ENCODE assay signal across 12 cellular contexts in the genomic region with DNA sequence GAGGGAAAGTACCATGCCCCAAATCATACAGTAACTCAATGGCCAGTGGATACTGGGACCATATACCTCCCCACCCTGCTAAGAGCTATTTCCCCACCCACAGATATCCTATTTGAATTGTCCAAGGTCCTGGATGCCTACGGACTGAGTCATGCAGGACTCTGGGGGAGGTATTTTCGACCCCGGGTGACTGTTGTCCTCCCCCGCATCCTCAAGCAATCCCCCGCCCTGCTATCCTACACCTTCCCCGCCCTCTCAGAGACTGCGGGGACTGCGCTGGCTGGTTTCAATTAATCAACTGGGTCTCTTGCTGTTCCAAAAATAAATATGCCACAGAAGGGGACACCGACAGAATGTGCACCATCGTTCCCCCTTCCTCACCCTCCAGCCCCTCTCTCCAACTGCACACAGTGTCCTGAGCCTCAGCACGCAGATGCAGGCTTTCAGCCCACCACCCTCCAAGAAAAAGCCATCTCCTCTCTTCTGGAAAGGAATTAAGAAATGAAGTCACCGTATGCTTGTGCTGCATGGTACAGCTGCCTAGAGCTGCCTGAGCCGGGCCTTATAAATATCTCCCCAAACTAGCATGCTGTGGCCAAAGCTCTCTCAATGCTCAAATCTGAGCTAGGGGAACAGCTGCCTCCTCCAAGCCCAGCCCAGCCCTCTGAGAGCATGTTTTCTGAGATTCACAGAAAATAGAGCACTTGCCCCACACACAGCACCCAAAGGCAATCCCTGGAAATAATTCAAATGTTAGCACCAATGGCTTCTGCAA. TPM values are rescaled to one million over a fixed set of nuclear protein-coding genes. Genes with fewer than 3 reads are reported as not detected.
A peak's percentile ranks its signal among the peaks of the same experiment; 100 is the strongest.
DNase-seq lines count a peak whose midpoint lies in the region; ATAC-seq and TF ChIP-seq lines count a peak whose summit lies in the region.
"Had no signal": no experiment of that assay in that cellular context is flagged by ENCODE, and none has a peak within 500 bp of the region (broad histone marks: within the 10 kb centered on the region; RNA-seq: fewer than 3 reads in every experiment).

No MANE protein-coding gene starts in this region.

- no peaks in the 10 kb centered on the region for H3K36me3 Mint-ChIP-seq in activated T-helper 17 cell treated with anti-CD3 and anti-CD28 coated beads, Interleukin-2, amount 50 U/mL, for 72 hours (ENCODE audit: low read depth)
- H3K36me3 Mint-ChIP-seq: memory B cell had no signal

- no CpG with 5 or more reads among the region's 13 CpGs for WGBS in neuronal stem cell (ENCODE audit: extremely low coverage in 2 of 2, insufficient read length in 2 of 2, insufficient replicate concordance in 1 of 2), 2 donors

- H3K4me3 Mint-ChIP-seq in activated T-helper 17 cell treated with anti-CD3 and anti-CD28 coated beads, Interleukin-2, amount 50 U/mL, for 72 hours, result no peak overlapping the region
- H3K4me3 Mint-ChIP-seq: memory B cell; stimulated activated naive CD8-positive, alpha-beta T cell treated with anti-CD3 and anti-CD28 coated beads, Interleukin-15, amount 100 ng/mL, for 72 hours had no signal

- DNase-seq in GM03348 (ENCODE audit: low spot score), result peak; percentile 89
- peak; percentile 84 for DNase-seq in RWPE1 (ENCODE audit: low spot score)
- DNase-seq in fibroblast of the aortic adventitia (ENCODE audit: low read depth), result peak; percentile 84
- peak; percentile 67 for DNase-seq in neuronal stem cell (ENCODE audit: low spot score)
- DNase-seq in GM13976 (ENCODE audit: low spot score), result no peak
- DNase-seq: RPMI8226; stimulated activated naive CD8-positive, alpha-beta T cell treated with anti-CD3 and anti-CD28 coated beads, Interleukin-15, amount 100 ng/mL, for 72 hours had no signal

- no peak overlapping the region for H2AK5ac ChIP-seq in neuronal stem cell (ENCODE audit: low read depth, low read length)

- peak overlapping the region; percentile 90 for H3K27ac ChIP-seq in RWPE1
- peak overlapping the region; percentile 41 for H3K27ac ChIP-seq in neuronal stem cell (replicated peaks; ENCODE audit: low read length)
- H3K27ac ChIP-seq: HL-60 had no signal

- no peak overlapping the region for H2BK12ac ChIP-seq in neuronal stem cell (ENCODE audit: low read length)

- ATAC-seq in GM18502 (IDR thresholded peaks at IDR 0.05; ENCODE audit: poor library complexity, unreplicated experiment) (no peak), GM19351 (IDR thresholded peaks at IDR 0.05; ENCODE audit: unreplicated experiment) (no peak)
- ATAC-seq in activated T-helper 17 cell treated with anti-CD3 and anti-CD28 coated beads, Interleukin-2, amount 50 U/mL, for 72 hours (replicated peaks), result no peak
- ATAC-seq: stimulated activated naive CD8-positive, alpha-beta T cell treated with anti-CD3 and anti-CD28 coated beads, Interleukin-15, amount 100 ng/mL, for 72 hours had no signal

- H4K91ac ChIP-seq in neuronal stem cell (ENCODE audit: low read depth, low read length, poor library complexity), result no peak overlapping the region

- H3K4me3 ChIP-seq in fibroblast of the aortic adventitia (ENCODE audit: low read depth, low read length), result peak overlapping the region; percentile 39
- H3K4me3 ChIP-seq in neuronal stem cell (ENCODE audit: low read length in 2 of 2), result peak overlapping the region in 1 of 2 donors; percentile 31

- H3K23ac ChIP-seq in neuronal stem cell (ENCODE audit: low read depth, low read length, poor library complexity), result no peak overlapping the region

- H3K27me3 Mint-ChIP-seq in activated T-helper 17 cell treated with anti-CD3 and anti-CD28 coated beads, Interleukin-2, amount 50 U/mL, for 72 hours, result peaks cover 14% of the 10 kb centered on the region

- H3K9me3 ChIP-seq in neuronal stem cell (replicated peaks in 1 of 2; ENCODE audit: control insufficient read depth in 2 of 2, insufficient read depth in 1 of 2, low read depth in 1 of 2, low read length in 2 of 2), result peaks cover 0 to 5% of the 10 kb centered on the region in 2 donors

- no peaks in the 10 kb centered on the region for H3K9me3 Mint-ChIP-seq in activated T-helper 17 cell treated with anti-CD3 and anti-CD28 coated beads, Interleukin-2, amount 50 U/mL, for 72 hours
- H3K9me3 Mint-ChIP-seq: memory B cell; stimulated activated naive CD8-positive, alpha-beta T cell treated with anti-CD3 and anti-CD28 coated beads, Interleukin-15, amount 100 ng/mL, for 72 hours had no signal

- peak overlapping the region; percentile 51 for H2BK15ac ChIP-seq in neuronal stem cell (ENCODE audit: low read length)

- H2BK120ac ChIP-seq in neuronal stem cell (ENCODE audit: low read depth, low read length), result no peak overlapping the region

- H3K79me1 ChIP-seq in neuronal stem cell (ENCODE audit: low read depth, low read length), result no peaks in the 10 kb centered on the region

- no peaks in the 10 kb centered on the region for H3K4me1 Mint-ChIP-seq in activated T-helper 17 cell treated with anti-CD3 and anti-CD28 coated beads, Interleukin-2, amount 50 U/mL, for 72 hours
- H3K4me1 Mint-ChIP-seq: memory B cell had no signal

- H2AFZ ChIP-seq in neuronal stem cell (ENCODE audit: low read length), result peak overlapping the region; percentile 89

- CTCF ChIA-PET in RWPE1 (lab: Yijun Ruan, JAX), result interaction anchor here (0.7 kb wide), 1 partner anchor 246 kb away, joined by 4 read pairs; no protein-coding TSS in a partner anchor

- H3K36me3 ChIP-seq in neuronal stem cell (replicated peaks in 1 of 2; ENCODE audit: control insufficient read depth in 2 of 2, insufficient read depth in 2 of 2, low read length in 2 of 2), result no peaks in the 10 kb centered on the region

- TF ChIP-seq CTCF in RWPE1 (conservative IDR thresholded peaks at IDR 0.05; ENCODE audit: low read depth) (no peak), fibroblast of the aortic adventitia (IDR thresholded peaks at IDR 0.05; ENCODE audit: insufficient read depth, low read length) (no peak), GM13976 (IDR thresholded peaks at IDR 0.05; ENCODE audit: borderline replicate concordance, control extremely low read depth, extremely low read depth, insufficient read depth, missing control alignments) (no peak)

- H2BK5ac ChIP-seq in neuronal stem cell (ENCODE audit: low read length), result no peak overlapping the region

- peaks cover 11 to 18% of the 10 kb centered on the region in 2 donors for H3K4me1 ChIP-seq in neuronal stem cell (ENCODE audit: control insufficient read depth in 2 of 2, insufficient read depth in 1 of 2, low read depth in 1 of 2, low read length in 2 of 2)

- peak overlapping the region; percentile 33 for H3K18ac ChIP-seq in neuronal stem cell (ENCODE audit: low read length)

- in situ Hi-C loops in GM13976 (cut with MboI; ENCODE audit: low sequenced_read_pairs, unreplicated experiment), result no loop called here

- POLR2A ChIA-PET in RWPE1 (lab: Yijun Ruan, JAX; ENCODE audit: low non-redundant PET), result no interaction called here

- H4K8ac ChIP-seq in neuronal stem cell (ENCODE audit: low read depth, low read length), result no peak overlapping the region

- no peak overlapping the region for H3K27ac Mint-ChIP-seq in activated T-helper 17 cell treated with anti-CD3 and anti-CD28 coated beads, Interleukin-2, amount 50 U/mL, for 72 hours
- H3K27ac Mint-ChIP-seq: memory B cell; stimulated activated naive CD8-positive, alpha-beta T cell treated with anti-CD3 and anti-CD28 coated beads, Interleukin-15, amount 100 ng/mL, for 72 hours had no signal

- no peak overlapping the region for H3K14ac ChIP-seq in neuronal stem cell (ENCODE audit: low read length)

- no peak overlapping the region for H3K4ac ChIP-seq in neuronal stem cell (ENCODE audit: low read length)

- H3K4me2 ChIP-seq in neuronal stem cell (ENCODE audit: insufficient read depth, low read length, poor library complexity, severe bottlenecking), result peak overlapping the region; percentile 53

- peak overlapping the region; percentile 55 for H3K9ac ChIP-seq in neuronal stem cell (ENCODE audit: low read depth, low read length, poor library complexity)

- no peaks in the 10 kb centered on the region for H3K27me3 ChIP-seq in neuronal stem cell (ENCODE audit: control insufficient read depth in 3 of 3, insufficient read depth in 3 of 3, low read depth in 1 of 3, low read length in 3 of 3)

RNA-seq across cellular contexts. Expression of a gene that starts 8.2 kb away (rescaled TPM):
- not detected in 2 replicates for total RNA-seq in fibroblast of the aortic adventitia (ENCODE audit: low replicate concordance)
- 0.03 TPM for polyA plus RNA-seq in neuronal stem cell (2013, experiment 1 of 2)
- 0.04 TPM for polyA plus RNA-seq in neuronal stem cell (2013, experiment 2 of 2)
- not detected for total RNA-seq in activated T-helper 17 cell treated with anti-CD3 and anti-CD28 coated beads, Interleukin-2, amount 50 U/mL, for 72 hours

RNA-seq across cellular contexts. Expression of a gene that starts 27.6 kb away (rescaled TPM):
- 6.1 and 7.0 TPM in 2 replicates for total RNA-seq in fibroblast of the aortic adventitia (ENCODE audit: low replicate concordance)
- 0.73 TPM for polyA plus RNA-seq in neuronal stem cell (2013, experiment 1 of 2)
- 0.69 TPM for polyA plus RNA-seq in neuronal stem cell (2013, experiment 2 of 2)
- 1 to 10 TPM; 2.1 to 3.6 TPM for total RNA-seq in activated T-helper 17 cell treated with anti-CD3 and anti-CD28 coated beads, Interleukin-2, amount 50 U/mL, for 72 hours
